ENCODE assay signal across 1 cellular context in the genomic region with DNA sequence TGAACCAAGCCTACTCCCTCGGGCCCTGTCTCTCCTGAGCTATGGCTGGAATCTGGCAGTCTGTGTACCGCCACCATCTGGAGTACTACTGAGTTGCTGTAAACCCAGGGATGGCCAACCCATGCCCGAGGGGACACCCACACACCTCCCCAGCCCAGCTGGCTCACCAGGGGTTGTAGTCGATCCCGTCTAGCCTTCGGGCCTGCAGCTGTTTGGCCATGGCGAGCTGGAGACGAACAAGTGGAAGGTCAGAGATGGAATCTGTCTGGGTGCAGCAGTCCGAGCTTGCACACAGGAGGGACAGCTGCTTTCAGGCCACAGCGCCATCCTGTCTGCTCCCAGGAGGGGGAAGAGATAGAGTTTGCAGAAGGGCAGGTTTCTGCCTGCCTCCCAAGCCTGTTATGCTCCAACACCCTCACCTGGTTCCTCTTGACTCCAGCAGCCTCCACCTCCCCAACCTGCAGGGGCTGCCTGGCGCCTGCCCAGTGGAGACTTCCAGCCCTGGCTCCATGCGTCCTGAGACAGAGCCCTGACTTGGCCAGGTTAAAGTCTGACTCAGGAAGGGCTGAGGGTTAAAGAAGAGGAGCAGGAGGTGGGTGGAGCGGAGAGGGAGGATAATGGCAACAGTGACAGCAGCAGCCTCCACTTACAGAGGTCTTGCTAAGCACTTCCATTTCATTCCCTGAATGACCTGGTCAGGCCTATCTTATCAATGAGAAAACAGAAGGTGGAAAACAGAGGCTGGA.
TF ChIP-seq lines count a peak whose summit lies in the region.

No MANE protein-coding gene starts in this region.

TF ChIP-seq in HepG2, 621 proteins besides CTCF, POLR2A, EP300 and RAD21 (continued from another document):
- TF ChIP-seq HIC2 (CRISPR knock-in tag; IDR thresholded peaks at IDR 0.05; ENCODE audit: low read depth) = no peak
- TF ChIP-seq ZNF44 (CRISPR knock-in tag; IDR thresholded peaks at IDR 0.05) = no peak
- TF ChIP-seq ZNF674 (CRISPR knock-in tag; IDR thresholded peaks at IDR 0.05; ENCODE audit: low read depth) = no peak
- no peak for TF ChIP-seq NR2C2 (CRISPR knock-in tag; IDR thresholded peaks at IDR 0.05; ENCODE audit: borderline replicate concordance)
- TF ChIP-seq IRF9 (CRISPR knock-in tag; IDR thresholded peaks at IDR 0.05; ENCODE audit: borderline replicate concordance) = 0 out of 2 replicates have a peak, but pooled peaks have one; percentile 13
- 0 out of 2 replicates have a peak, but pooled peaks have one; percentile 58 for TF ChIP-seq ZBTB4 (CRISPR knock-in tag; IDR thresholded peaks at IDR 0.05; ENCODE audit: borderline replicate concordance)
- TF ChIP-seq RARG (CRISPR knock-in tag; IDR thresholded peaks at IDR 0.05; ENCODE audit: low read depth) = no peak
- peak; percentile 41; the same call in 1 of the 2 replicates for TF ChIP-seq ZFP91 (CRISPR knock-in tag; IDR thresholded peaks at IDR 0.05; ENCODE audit: borderline replicate concordance)
- TF ChIP-seq GFI1 (CRISPR knock-in tag; IDR thresholded peaks at IDR 0.05; ENCODE audit: borderline replicate concordance) = no peak
- TF ChIP-seq PHF5A (CRISPR knock-in tag; IDR thresholded peaks at IDR 0.05; ENCODE audit: low read depth, unreplicated experiment) = no peak
- no peak for TF ChIP-seq ZNF850 (CRISPR knock-in tag; conservative IDR thresholded peaks at IDR 0.05)
- TF ChIP-seq ZNF644 (CRISPR knock-in tag; IDR thresholded peaks at IDR 0.05; ENCODE audit: low read depth) = no peak
- no peak for TF ChIP-seq ZNF557 (CRISPR knock-in tag; IDR thresholded peaks at IDR 0.05)
- TF ChIP-seq ZFP82 (CRISPR knock-in tag; IDR thresholded peaks at IDR 0.05; ENCODE audit: borderline replicate concordance) = no peak
- no peak for TF ChIP-seq WIZ (CRISPR knock-in tag; IDR thresholded peaks at IDR 0.05)
- peak; percentile 63; the same call in 1 of the 2 replicates for TF ChIP-seq SMAD1 (CRISPR knock-in tag; IDR thresholded peaks at IDR 0.05; ENCODE audit: borderline replicate concordance, low read depth)
- no peak for TF ChIP-seq ZNF343 (CRISPR knock-in tag; IDR thresholded peaks at IDR 0.05)
- no peak for TF ChIP-seq ZNF484 (CRISPR knock-in tag; IDR thresholded peaks at IDR 0.05; ENCODE audit: borderline replicate concordance, low read depth)
- TF ChIP-seq LCORL (IDR thresholded peaks at IDR 0.05) = no peak
- no peak for TF ChIP-seq LCORL (CRISPR knock-in tag; IDR thresholded peaks at IDR 0.05)
- TF ChIP-seq, protein P1, sequence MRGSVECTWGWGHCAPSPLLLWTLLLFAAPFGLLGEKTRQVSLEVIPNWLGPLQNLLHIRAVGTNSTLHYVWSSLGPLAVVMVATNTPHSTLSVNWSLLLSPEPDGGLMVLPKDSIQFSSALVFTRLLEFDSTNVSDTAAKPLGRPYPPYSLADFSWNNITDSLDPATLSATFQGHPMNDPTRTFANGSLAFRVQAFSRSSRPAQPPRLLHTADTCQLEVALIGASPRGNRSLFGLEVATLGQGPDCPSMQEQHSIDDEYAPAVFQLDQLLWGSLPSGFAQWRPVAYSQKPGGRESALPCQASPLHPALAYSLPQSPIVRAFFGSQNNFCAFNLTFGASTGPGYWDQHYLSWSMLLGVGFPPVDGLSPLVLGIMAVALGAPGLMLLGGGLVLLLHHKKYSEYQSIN (CRISPR knock-in tag; IDR thresholded peaks at IDR 0.05; ENCODE audit: borderline replicate concordance) = no peak
- TF ChIP-seq, protein P2, sequence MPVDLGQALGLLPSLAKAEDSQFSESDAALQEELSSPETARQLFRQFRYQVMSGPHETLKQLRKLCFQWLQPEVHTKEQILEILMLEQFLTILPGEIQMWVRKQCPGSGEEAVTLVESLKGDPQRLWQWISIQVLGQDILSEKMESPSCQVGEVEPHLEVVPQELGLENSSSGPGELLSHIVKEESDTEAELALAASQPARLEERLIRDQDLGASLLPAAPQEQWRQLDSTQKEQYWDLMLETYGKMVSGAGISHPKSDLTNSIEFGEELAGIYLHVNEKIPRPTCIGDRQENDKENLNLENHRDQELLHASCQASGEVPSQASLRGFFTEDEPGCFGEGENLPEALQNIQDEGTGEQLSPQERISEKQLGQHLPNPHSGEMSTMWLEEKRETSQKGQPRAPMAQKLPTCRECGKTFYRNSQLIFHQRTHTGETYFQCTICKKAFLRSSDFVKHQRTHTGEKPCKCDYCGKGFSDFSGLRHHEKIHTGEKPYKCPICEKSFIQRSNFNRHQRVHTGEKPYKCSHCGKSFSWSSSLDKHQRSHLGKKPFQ (CRISPR knock-in tag; IDR thresholded peaks at IDR 0.05; ENCODE audit: insufficient replicate concordance) = no peak
- no peak for TF ChIP-seq YEATS2 (CRISPR knock-in tag; IDR thresholded peaks at IDR 0.05; ENCODE audit: borderline replicate concordance)
- TF ChIP-seq ZNF280B (CRISPR knock-in tag; IDR thresholded peaks at IDR 0.05; ENCODE audit: borderline replicate concordance) = peak; percentile 41; the same call in 1 of the 2 replicates
- no peak for TF ChIP-seq ZNF616 (CRISPR knock-in tag; IDR thresholded peaks at IDR 0.05; ENCODE audit: low read depth)
- no peak for TF ChIP-seq ZNF577 (CRISPR knock-in tag; IDR thresholded peaks at IDR 0.05; ENCODE audit: borderline replicate concordance, low read depth)
- no peak for TF ChIP-seq GLI4 (CRISPR knock-in tag; IDR thresholded peaks at IDR 0.05; ENCODE audit: borderline replicate concordance)
- no peak for TF ChIP-seq FOXM1 (CRISPR knock-in tag; IDR thresholded peaks at IDR 0.05)
- TF ChIP-seq DBP (CRISPR knock-in tag; IDR thresholded peaks at IDR 0.05; ENCODE audit: not compliant biosample characterization) = no peak
- TF ChIP-seq PBX3 (CRISPR knock-in tag; IDR thresholded peaks at IDR 0.05; ENCODE audit: borderline replicate concordance) = no peak
